Comparison of ENCODE assay signal across 1 cellular context in the genomic region with DNA sequence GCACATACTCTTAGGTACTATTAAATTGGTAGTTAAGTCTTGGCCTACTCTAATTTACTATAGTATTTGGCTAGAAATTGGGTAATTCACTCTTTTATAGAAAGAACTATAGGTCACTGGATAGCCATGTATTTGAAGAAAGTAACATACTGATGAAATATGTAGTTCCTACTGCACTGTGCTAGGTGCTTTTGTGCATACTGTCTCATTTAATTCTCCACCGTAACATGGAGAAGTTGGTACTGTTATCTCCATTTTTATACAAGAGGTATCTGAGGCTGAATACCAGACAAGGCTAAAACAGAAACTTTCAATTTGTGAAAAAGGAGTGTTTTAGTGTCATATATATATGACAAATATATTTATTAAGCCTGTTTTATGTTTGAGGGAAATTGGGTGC.
TF ChIP-seq lines count a peak whose summit lies in the region.

No MANE protein-coding gene starts in this region.

TF ChIP-seq in GM12878, 131 proteins besides CTCF, POLR2A, EP300 and RAD21 (continued from another document):
- TF ChIP-seq, protein P1, sequence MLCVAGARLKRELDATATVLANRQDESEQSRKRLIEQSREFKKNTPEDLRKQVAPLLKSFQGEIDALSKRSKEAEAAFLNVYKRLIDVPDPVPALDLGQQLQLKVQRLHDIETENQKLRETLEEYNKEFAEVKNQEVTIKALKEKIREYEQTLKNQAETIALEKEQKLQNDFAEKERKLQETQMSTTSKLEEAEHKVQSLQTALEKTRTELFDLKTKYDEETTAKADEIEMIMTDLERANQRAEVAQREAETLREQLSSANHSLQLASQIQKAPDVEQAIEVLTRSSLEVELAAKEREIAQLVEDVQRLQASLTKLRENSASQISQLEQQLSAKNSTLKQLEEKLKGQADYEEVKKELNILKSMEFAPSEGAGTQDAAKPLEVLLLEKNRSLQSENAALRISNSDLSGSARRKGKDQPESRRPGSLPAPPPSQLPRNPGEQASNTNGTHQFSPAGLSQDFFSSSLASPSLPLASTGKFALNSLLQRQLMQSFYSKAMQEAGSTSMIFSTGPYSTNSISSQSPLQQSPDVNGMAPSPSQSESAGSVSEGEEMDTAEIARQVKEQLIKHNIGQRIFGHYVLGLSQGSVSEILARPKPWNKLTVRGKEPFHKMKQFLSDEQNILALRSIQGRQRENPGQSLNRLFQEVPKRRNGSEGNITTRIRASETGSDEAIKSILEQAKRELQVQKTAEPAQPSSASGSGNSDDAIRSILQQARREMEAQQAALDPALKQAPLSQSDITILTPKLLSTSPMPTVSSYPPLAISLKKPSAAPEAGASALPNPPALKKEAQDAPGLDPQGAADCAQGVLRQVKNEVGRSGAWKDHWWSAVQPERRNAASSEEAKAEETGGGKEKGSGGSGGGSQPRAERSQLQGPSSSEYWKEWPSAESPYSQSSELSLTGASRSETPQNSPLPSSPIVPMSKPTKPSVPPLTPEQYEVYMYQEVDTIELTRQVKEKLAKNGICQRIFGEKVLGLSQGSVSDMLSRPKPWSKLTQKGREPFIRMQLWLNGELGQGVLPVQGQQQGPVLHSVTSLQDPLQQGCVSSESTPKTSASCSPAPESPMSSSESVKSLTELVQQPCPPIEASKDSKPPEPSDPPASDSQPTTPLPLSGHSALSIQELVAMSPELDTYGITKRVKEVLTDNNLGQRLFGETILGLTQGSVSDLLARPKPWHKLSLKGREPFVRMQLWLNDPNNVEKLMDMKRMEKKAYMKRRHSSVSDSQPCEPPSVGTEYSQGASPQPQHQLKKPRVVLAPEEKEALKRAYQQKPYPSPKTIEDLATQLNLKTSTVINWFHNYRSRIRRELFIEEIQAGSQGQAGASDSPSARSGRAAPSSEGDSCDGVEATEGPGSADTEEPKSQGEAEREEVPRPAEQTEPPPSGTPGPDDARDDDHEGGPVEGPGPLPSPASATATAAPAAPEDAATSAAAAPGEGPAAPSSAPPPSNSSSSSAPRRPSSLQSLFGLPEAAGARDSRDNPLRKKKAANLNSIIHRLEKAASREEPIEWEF (IDR thresholded peaks at IDR 0.05; ENCODE audit: insufficient replicate concordance, low read depth, low read length): no peak
TF ChIP-seq in GM12878: peak in this region for 0.
